Comparison of ENCODE assay signal across 1 cellular context in the genomic region with DNA sequence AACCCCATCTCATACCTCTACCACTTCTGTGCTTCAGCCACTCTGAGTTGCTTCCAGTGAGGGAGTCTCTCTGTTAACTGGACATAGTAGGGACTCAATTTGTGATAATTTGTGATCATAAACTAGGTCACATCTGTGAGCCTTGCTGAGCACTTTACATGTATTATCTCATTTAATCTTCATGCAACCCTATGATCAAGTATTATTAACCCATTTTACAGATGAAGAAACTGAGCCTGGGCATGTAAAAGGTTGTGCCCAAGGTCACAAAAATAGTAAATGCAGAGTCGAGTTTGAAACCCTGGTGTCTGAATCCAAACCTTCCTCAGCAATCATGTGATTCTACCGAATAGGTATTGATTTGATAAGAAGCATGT.
TF ChIP-seq lines count a peak whose summit lies in the region.

No MANE protein-coding gene starts in this region.

TF ChIP-seq in HepG2, 621 proteins besides CTCF, POLR2A, EP300 and RAD21:
- TF ChIP-seq ZNF570 (CRISPR knock-in tag; IDR thresholded peaks at IDR 0.05; ENCODE audit: borderline replicate concordance) (no peak), SMARCC2 (IDR thresholded peaks at IDR 0.05) (no peak), FOXK2 (IDR thresholded peaks at IDR 0.05) (no peak), IRX3 (CRISPR knock-in tag; IDR thresholded peaks at IDR 0.05; ENCODE audit: borderline replicate concordance, low read depth) (no peak), KDM1A (CRISPR knock-in tag; IDR thresholded peaks at IDR 0.05) (peak; percentile 27; the same call in 1 of the 2 replicates), NFE2L1 (CRISPR knock-in tag; IDR thresholded peaks at IDR 0.05; ENCODE audit: borderline replicate concordance) (no peak), ZNF761 (CRISPR knock-in tag; conservative IDR thresholded peaks at IDR 0.05) (0 out of 2 replicates have a peak, but pooled peaks have one; percentile 32), GPN1 (CRISPR knock-in tag; IDR thresholded peaks at IDR 0.05; ENCODE audit: borderline replicate concordance) (no peak), ZNF430 (CRISPR knock-in tag; IDR thresholded peaks at IDR 0.05) (peak; percentile 33; the same call in 1 of the 2 replicates), RXRB (CRISPR knock-in tag; IDR thresholded peaks at IDR 0.05; ENCODE audit: borderline replicate concordance) (no peak), ZSCAN31 (CRISPR knock-in tag; IDR thresholded peaks at IDR 0.05; ENCODE audit: low read depth) (no peak), ZNF510 (CRISPR knock-in tag; IDR thresholded peaks at IDR 0.05; ENCODE audit: low read depth) (no peak), CBX1 (IDR thresholded peaks at IDR 0.05; ENCODE audit: low read depth) (peak; percentile 15), ZNF136 (CRISPR knock-in tag; IDR thresholded peaks at IDR 0.05; ENCODE audit: low read depth) (no peak), ADNP (CRISPR knock-in tag; IDR thresholded peaks at IDR 0.05) (0 out of 2 replicates have a peak, but pooled peaks have one; percentile 17), SNRNP70 (IDR thresholded peaks at IDR 0.05; ENCODE audit: low read depth, low read length) (no peak), ZKSCAN5 (CRISPR knock-in tag; IDR thresholded peaks at IDR 0.05) (no peak), RCOR2 (CRISPR knock-in tag; IDR thresholded peaks at IDR 0.05) (0 out of 2 replicates have a peak, but pooled peaks have one; percentile 39), ZNF260 (CRISPR knock-in tag; IDR thresholded peaks at IDR 0.05; ENCODE audit: borderline replicate concordance, low read depth) (no peak), ZNF350 (CRISPR knock-in tag; IDR thresholded peaks at IDR 0.05; ENCODE audit: borderline replicate concordance, low read depth) (no peak), HNRNPLL (IDR thresholded peaks at IDR 0.05; ENCODE audit: low read depth, low read length, poor library complexity, severe bottlenecking) (no peak), KDM5A (IDR thresholded peaks at IDR 0.05; ENCODE audit: borderline replicate concordance, low read length) (no peak), MED8 (CRISPR knock-in tag; IDR thresholded peaks at IDR 0.05; ENCODE audit: insufficient replicate concordance) (no peak), ZNF652 (CRISPR knock-in tag; IDR thresholded peaks at IDR 0.05; ENCODE audit: borderline replicate concordance, low read depth) (no peak), ZNF589 (CRISPR knock-in tag; conservative IDR thresholded peaks at IDR 0.05) (no peak), SMAD3 (CRISPR knock-in tag; IDR thresholded peaks at IDR 0.05) (no peak), ZNF331 (CRISPR knock-in tag; IDR thresholded peaks at IDR 0.05) (no peak), ZNF879 (CRISPR knock-in tag; IDR thresholded peaks at IDR 0.05) (no peak), ZMYM3 (CRISPR knock-in tag; IDR thresholded peaks at IDR 0.05) (peak; percentile 59), ZNF317 (CRISPR knock-in tag; IDR thresholded peaks at IDR 0.05) (no peak), ZNF703 (CRISPR knock-in tag; IDR thresholded peaks at IDR 0.05; ENCODE audit: borderline replicate concordance) (no peak), ELF3 (CRISPR knock-in tag; IDR thresholded peaks at IDR 0.05) (no peak), CHD4 (IDR thresholded peaks at IDR 0.05; ENCODE audit: borderline replicate concordance, low read length) (peak; percentile 94), NFE2 (CRISPR knock-in tag; IDR thresholded peaks at IDR 0.05) (no peak), MAF1 (CRISPR knock-in tag; IDR thresholded peaks at IDR 0.05; ENCODE audit: borderline replicate concordance) (no peak), ZNF629 (CRISPR knock-in tag; conservative IDR thresholded peaks at IDR 0.05) (peak; percentile 96)
- TF ChIP-seq, protein P1, sequence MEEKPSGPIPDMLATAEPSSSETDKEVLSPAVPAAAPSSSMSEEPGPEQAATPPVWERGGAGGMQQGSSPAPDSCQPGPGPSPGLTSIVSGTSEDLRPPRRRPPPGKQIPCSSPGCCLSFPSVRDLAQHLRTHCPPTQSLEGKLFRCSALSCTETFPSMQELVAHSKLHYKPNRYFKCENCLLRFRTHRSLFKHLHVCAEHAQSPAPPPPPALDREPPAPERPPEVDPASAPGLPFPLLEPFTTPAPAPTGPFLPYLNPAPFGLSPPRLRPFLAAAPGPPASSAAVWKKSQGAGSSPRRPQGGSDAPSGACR (CRISPR knock-in tag; IDR thresholded peaks at IDR 0.05), result no peak
- TF ChIP-seq, protein P2, sequence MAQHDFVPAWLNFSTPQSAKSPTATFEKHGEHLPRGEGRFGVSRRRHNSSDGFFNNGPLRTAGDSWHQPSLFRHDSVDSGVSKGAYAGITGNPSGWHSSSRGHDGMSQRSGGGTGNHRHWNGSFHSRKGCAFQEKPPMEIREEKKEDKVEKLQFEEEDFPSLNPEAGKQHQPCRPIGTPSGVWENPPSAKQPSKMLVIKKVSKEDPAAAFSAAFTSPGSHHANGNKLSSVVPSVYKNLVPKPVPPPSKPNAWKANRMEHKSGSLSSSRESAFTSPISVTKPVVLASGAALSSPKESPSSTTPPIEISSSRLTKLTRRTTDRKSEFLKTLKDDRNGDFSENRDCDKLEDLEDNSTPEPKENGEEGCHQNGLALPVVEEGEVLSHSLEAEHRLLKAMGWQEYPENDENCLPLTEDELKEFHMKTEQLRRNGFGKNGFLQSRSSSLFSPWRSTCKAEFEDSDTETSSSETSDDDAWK (CRISPR knock-in tag; IDR thresholded peaks at IDR 0.05), result no peak
- TF ChIP-seq, protein P3, sequence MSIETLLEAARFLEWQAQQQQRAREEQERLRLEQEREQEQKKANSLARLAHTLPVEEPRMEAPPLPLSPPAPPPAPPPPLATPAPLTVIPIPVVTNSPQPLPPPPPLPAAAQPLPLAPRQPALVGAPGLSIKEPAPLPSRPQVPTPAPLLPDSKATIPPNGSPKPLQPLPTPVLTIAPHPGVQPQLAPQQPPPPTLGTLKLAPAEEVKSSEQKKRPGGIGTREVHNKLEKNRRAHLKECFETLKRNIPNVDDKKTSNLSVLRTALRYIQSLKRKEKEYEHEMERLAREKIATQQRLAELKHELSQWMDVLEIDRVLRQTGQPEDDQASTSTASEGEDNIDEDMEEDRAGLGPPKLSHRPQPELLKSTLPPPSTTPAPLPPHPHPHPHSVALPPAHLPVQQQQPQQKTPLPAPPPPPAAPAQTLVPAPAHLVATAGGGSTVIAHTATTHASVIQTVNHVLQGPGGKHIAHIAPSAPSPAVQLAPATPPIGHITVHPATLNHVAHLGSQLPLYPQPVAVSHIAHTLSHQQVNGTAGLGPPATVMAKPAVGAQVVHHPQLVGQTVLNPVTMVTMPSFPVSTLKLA (IDR thresholded peaks at IDR 0.05), result no peak
- TF ChIP-seq, protein P4, sequence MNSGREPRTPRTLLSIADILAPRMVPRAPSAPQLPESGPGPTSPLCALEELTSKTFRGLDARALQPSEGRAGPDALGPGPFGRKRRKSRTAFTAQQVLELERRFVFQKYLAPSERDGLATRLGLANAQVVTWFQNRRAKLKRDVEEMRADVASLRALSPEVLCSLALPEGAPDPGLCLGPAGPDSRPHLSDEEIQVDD (CRISPR knock-in tag; IDR thresholded peaks at IDR 0.05; ENCODE audit: borderline replicate concordance), result no peak
- TF ChIP-seq, protein P5, sequence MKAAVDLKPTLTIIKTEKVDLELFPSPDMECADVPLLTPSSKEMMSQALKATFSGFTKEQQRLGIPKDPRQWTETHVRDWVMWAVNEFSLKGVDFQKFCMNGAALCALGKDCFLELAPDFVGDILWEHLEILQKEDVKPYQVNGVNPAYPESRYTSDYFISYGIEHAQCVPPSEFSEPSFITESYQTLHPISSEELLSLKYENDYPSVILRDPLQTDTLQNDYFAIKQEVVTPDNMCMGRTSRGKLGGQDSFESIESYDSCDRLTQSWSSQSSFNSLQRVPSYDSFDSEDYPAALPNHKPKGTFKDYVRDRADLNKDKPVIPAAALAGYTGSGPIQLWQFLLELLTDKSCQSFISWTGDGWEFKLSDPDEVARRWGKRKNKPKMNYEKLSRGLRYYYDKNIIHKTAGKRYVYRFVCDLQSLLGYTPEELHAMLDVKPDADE (CRISPR knock-in tag; IDR thresholded peaks at IDR 0.05), result no peak
- TF ChIP-seq, protein P6, sequence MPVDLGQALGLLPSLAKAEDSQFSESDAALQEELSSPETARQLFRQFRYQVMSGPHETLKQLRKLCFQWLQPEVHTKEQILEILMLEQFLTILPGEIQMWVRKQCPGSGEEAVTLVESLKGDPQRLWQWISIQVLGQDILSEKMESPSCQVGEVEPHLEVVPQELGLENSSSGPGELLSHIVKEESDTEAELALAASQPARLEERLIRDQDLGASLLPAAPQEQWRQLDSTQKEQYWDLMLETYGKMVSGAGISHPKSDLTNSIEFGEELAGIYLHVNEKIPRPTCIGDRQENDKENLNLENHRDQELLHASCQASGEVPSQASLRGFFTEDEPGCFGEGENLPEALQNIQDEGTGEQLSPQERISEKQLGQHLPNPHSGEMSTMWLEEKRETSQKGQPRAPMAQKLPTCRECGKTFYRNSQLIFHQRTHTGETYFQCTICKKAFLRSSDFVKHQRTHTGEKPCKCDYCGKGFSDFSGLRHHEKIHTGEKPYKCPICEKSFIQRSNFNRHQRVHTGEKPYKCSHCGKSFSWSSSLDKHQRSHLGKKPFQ (CRISPR knock-in tag; IDR thresholded peaks at IDR 0.05; ENCODE audit: insufficient replicate concordance), result no peak
- TF ChIP-seq, protein P7, sequence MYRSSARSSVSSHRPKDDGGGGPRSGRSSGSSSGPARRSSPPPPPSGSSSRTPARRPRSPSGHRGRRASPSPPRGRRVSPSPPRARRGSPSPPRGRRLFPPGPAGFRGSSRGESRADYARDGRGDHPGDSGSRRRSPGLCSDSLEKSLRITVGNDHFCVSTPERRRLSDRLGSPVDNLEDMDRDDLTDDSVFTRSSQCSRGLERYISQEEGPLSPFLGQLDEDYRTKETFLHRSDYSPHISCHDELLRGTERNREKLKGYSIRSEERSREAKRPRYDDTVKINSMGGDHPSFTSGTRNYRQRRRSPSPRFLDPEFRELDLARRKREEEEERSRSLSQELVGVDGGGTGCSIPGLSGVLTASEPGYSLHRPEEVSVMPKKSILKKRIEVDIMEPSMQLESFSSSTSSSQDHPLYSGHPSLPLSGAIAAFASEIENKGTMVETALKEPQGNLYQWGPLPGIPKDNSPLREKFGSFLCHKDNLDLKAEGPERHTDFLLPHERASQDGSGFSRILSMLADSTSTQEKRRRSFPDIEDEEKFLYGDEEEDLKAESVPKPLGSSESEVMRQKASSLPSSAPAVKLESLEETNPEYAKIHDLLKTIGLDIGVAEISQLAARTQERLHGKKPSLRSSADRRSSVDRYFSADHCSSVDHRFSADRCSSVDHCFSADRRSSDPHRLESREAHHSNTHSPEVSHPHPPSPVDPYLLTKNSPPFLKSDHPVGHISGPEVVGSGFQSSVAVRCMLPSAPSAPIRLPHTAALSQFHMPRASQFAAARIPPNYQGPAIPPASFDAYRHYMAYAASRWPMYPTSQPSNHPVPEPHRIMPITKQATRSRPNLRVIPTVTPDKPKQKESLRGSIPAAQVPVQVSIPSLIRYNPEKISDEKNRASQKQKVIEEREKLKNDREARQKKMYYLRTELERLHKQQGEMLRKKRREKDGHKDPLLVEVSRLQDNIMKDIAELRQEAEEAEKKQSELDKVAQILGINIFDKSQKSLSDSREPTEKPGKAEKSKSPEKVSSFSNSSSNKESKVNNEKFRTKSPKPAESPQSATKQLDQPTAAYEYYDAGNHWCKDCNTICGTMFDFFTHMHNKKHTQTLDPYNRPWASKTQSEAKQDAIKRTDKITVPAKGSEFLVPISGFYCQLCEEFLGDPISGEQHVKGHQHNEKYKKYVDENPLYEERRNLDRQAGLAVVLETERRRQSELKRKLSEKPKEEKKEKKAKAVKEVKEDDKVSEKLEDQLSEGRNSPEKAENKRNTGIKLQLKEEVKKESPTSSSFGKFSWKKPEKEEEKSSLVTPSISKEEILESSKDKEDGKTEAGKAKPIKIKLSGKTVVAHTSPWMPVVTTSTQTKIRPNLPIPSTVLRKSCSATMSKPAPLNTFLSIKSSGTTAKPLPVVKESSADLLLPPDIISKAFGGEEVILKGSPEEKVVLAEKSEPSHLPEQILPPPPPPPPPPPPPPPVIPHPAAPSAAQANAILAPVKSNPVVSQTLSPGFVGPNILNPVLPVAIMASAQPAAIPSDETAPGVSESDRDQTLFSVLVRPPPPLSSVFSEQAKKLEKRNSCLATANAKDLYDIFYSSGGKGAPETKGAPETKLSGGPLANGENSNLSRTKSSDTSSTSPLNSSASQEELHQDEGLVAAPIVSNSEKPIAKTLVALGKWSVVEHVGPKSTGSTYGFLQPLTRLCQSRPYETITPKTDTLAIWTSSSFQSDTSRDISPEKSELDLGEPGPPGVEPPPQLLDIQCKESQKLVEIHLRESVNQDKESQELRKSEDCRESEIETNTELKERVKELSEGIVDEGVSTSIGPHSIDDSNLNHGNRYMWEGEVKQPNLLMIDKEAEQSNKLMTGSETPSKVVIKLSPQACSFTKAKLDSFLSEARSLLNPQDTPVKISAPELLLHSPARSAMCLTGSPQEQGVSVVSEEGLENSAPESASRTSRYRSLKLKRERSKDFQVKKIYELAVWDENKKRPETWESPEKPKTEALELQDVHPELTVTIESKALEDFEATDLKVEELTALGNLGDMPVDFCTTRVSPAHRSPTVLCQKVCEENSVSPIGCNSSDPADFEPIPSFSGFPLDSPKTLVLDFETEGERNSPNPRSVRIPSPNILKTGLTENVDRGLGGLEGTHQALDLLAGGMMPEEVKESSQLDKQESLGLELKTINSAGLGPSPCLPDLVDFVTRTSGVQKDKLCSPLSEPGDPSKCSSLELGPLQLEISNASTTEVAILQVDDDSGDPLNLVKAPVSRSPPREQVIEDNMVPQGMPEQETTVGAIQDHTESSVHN (CRISPR knock-in tag; IDR thresholded peaks at IDR 0.05), result no peak
- TF ChIP-seq, protein P8, sequence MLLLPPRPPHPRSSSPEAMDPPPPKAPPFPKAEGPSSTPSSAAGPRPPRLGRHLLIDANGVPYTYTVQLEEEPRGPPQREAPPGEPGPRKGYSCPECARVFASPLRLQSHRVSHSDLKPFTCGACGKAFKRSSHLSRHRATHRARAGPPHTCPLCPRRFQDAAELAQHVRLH (CRISPR knock-in tag; IDR thresholded peaks at IDR 0.05; ENCODE audit: borderline replicate concordance, low read depth), result no peak
